Comparison of ENCODE assay signal across 1 cellular context in genomic region chr12:1593232-1594044, GRCh38.
TF ChIP-seq lines count a peak whose summit lies in the region.

No MANE protein-coding gene starts in this region.

TF ChIP-seq in HepG2, 621 proteins besides CTCF, POLR2A, EP300 and RAD21 (continued from another document and continues in another):
- TF ChIP-seq, protein P1, sequence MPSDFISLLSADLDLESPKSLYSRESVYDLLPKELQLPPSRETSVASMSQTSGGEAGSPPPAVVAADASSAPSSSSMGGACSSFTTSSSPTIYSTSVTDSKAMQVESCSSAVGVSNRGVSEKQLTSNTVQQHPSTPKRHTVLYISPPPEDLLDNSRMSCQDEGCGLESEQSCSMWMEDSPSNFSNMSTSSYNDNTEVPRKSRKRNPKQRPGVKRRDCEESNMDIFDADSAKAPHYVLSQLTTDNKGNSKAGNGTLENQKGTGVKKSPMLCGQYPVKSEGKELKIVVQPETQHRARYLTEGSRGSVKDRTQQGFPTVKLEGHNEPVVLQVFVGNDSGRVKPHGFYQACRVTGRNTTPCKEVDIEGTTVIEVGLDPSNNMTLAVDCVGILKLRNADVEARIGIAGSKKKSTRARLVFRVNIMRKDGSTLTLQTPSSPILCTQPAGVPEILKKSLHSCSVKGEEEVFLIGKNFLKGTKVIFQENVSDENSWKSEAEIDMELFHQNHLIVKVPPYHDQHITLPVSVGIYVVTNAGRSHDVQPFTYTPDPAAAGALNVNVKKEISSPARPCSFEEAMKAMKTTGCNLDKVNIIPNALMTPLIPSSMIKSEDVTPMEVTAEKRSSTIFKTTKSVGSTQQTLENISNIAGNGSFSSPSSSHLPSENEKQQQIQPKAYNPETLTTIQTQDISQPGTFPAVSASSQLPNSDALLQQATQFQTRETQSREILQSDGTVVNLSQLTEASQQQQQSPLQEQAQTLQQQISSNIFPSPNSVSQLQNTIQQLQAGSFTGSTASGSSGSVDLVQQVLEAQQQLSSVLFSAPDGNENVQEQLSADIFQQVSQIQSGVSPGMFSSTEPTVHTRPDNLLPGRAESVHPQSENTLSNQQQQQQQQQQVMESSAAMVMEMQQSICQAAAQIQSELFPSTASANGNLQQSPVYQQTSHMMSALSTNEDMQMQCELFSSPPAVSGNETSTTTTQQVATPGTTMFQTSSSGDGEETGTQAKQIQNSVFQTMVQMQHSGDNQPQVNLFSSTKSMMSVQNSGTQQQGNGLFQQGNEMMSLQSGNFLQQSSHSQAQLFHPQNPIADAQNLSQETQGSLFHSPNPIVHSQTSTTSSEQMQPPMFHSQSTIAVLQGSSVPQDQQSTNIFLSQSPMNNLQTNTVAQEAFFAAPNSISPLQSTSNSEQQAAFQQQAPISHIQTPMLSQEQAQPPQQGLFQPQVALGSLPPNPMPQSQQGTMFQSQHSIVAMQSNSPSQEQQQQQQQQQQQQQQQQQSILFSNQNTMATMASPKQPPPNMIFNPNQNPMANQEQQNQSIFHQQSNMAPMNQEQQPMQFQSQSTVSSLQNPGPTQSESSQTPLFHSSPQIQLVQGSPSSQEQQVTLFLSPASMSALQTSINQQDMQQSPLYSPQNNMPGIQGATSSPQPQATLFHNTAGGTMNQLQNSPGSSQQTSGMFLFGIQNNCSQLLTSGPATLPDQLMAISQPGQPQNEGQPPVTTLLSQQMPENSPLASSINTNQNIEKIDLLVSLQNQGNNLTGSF (CRISPR knock-in tag; IDR thresholded peaks at IDR 0.05): no peak
- TF ChIP-seq DR1 (CRISPR knock-in tag; IDR thresholded peaks at IDR 0.05): peak; percentile 43; the same call in 1 of the 2 replicates
- peak; percentile 78 for TF ChIP-seq ZNF709 (CRISPR knock-in tag; IDR thresholded peaks at IDR 0.05)
- TF ChIP-seq HES4 (CRISPR knock-in tag; IDR thresholded peaks at IDR 0.05; ENCODE audit: borderline replicate concordance): peak; percentile 76; the same call in 1 of the 2 replicates
- TF ChIP-seq ZNF782 (CRISPR knock-in tag; IDR thresholded peaks at IDR 0.05; ENCODE audit: borderline replicate concordance): peak; percentile 54; the same call in 1 of the 2 replicates
- peak; percentile 51; the same call in 1 of the 2 replicates for TF ChIP-seq SIN3A (IDR thresholded peaks at IDR 0.05; ENCODE audit: borderline replicate concordance, low read depth, low read length)
- TF ChIP-seq DMAP1 (CRISPR knock-in tag; IDR thresholded peaks at IDR 0.05): peak; percentile 67; the same call in 1 of the 2 replicates
- TF ChIP-seq ZNF563 (CRISPR knock-in tag; IDR thresholded peaks at IDR 0.05): peak; percentile 85; the same call in 1 of the 2 replicates
- TF ChIP-seq, protein P2, sequence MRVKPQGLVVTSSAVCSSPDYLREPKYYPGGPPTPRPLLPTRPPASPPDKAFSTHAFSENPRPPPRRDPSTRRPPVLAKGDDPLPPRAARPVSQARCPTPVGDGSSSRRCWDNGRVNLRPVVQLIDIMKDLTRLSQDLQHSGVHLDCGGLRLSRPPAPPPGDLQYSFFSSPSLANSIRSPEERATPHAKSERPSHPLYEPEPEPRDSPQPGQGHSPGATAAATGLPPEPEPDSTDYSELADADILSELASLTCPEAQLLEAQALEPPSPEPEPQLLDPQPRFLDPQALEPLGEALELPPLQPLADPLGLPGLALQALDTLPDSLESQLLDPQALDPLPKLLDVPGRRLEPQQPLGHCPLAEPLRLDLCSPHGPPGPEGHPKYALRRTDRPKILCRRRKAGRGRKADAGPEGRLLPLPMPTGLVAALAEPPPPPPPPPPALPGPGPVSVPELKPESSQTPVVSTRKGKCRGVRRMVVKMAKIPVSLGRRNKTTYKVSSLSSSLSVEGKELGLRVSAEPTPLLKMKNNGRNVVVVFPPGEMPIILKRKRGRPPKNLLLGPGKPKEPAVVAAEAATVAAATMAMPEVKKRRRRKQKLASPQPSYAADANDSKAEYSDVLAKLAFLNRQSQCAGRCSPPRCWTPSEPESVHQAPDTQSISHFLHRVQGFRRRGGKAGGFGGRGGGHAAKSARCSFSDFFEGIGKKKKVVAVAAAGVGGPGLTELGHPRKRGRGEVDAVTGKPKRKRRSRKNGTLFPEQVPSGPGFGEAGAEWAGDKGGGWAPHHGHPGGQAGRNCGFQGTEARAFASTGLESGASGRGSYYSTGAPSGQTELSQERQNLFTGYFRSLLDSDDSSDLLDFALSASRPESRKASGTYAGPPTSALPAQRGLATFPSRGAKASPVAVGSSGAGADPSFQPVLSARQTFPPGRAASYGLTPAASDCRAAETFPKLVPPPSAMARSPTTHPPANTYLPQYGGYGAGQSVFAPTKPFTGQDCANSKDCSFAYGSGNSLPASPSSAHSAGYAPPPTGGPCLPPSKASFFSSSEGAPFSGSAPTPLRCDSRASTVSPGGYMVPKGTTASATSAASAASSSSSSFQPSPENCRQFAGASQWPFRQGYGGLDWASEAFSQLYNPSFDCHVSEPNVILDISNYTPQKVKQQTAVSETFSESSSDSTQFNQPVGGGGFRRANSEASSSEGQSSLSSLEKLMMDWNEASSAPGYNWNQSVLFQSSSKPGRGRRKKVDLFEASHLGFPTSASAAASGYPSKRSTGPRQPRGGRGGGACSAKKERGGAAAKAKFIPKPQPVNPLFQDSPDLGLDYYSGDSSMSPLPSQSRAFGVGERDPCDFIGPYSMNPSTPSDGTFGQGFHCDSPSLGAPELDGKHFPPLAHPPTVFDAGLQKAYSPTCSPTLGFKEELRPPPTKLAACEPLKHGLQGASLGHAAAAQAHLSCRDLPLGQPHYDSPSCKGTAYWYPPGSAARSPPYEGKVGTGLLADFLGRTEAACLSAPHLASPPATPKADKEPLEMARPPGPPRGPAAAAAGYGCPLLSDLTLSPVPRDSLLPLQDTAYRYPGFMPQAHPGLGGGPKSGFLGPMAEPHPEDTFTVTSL (CRISPR knock-in tag; IDR thresholded peaks at IDR 0.05; ENCODE audit: borderline replicate concordance): no peak
- TF ChIP-seq SNAI1 (CRISPR knock-in tag; IDR thresholded peaks at IDR 0.05; ENCODE audit: borderline replicate concordance): 0 out of 2 replicates have a peak, but pooled peaks have one; percentile 55
- TF ChIP-seq UBTF (CRISPR knock-in tag; IDR thresholded peaks at IDR 0.05): peak; percentile 90
- TF ChIP-seq, protein P3, sequence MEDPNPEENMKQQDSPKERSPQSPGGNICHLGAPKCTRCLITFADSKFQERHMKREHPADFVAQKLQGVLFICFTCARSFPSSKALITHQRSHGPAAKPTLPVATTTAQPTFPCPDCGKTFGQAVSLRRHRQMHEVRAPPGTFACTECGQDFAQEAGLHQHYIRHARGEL (CRISPR knock-in tag; IDR thresholded peaks at IDR 0.05): peak; percentile 81; the same call in 1 of the 2 replicates
- TF ChIP-seq TBP (CRISPR knock-in tag; IDR thresholded peaks at IDR 0.05): no peak
- TF ChIP-seq, protein P4, sequence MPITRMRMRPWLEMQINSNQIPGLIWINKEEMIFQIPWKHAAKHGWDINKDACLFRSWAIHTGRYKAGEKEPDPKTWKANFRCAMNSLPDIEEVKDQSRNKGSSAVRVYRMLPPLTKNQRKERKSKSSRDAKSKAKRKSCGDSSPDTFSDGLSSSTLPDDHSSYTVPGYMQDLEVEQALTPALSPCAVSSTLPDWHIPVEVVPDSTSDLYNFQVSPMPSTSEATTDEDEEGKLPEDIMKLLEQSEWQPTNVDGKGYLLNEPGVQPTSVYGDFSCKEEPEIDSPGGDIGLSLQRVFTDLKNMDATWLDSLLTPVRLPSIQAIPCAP (CRISPR knock-in tag; IDR thresholded peaks at IDR 0.05; ENCODE audit: low read depth): no peak
- TF ChIP-seq ZNF772 (CRISPR knock-in tag; IDR thresholded peaks at IDR 0.05): peak; percentile 56; the same call in 1 of the 2 replicates
- peak; percentile 60; the same call in 1 of the 2 replicates for TF ChIP-seq ZNF564 (CRISPR knock-in tag; IDR thresholded peaks at IDR 0.05)
- TF ChIP-seq MTF2 (CRISPR knock-in tag; IDR thresholded peaks at IDR 0.05; ENCODE audit: borderline replicate concordance): 0 out of 2 replicates have a peak, but pooled peaks have one; percentile 21
- TF ChIP-seq ZNF367 (CRISPR knock-in tag; IDR thresholded peaks at IDR 0.05; ENCODE audit: borderline replicate concordance): no peak
- no peak for TF ChIP-seq MLX (CRISPR knock-in tag; IDR thresholded peaks at IDR 0.05)
- TF ChIP-seq NCOR1 (IDR thresholded peaks at IDR 0.05; ENCODE audit: borderline replicate concordance, low read length): no peak
- TF ChIP-seq ZKSCAN5 (CRISPR knock-in tag; IDR thresholded peaks at IDR 0.05): no peak
- no peak for TF ChIP-seq ZNF24 (IDR thresholded peaks at IDR 0.05)
- peak; percentile 73; the same call in 1 of the 2 replicates for TF ChIP-seq TMF1 (CRISPR knock-in tag; IDR thresholded peaks at IDR 0.05; ENCODE audit: low read depth)
- 0 out of 2 replicates have a peak, but pooled peaks have one; percentile 28 for TF ChIP-seq ZFP36L1 (CRISPR knock-in tag; IDR thresholded peaks at IDR 0.05)
- TF ChIP-seq, protein P5, sequence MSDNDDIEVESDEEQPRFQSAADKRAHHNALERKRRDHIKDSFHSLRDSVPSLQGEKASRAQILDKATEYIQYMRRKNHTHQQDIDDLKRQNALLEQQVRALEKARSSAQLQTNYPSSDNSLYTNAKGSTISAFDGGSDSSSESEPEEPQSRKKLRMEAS (IDR thresholded peaks at IDR 0.05): peak; percentile 72
- 0 out of 2 replicates have a peak, but pooled peaks have one; percentile 72 for TF ChIP-seq ZNF619 (CRISPR knock-in tag; IDR thresholded peaks at IDR 0.05)
- peak; percentile 70; the same call in 1 of the 2 replicates for TF ChIP-seq RNF2 (conservative IDR thresholded peaks at IDR 0.05; ENCODE audit: low read depth)
- TF ChIP-seq ZEB1 (IDR thresholded peaks at IDR 0.05; ENCODE audit: insufficient replicate concordance, low read depth): peak; percentile 78
- TF ChIP-seq, protein P6, sequence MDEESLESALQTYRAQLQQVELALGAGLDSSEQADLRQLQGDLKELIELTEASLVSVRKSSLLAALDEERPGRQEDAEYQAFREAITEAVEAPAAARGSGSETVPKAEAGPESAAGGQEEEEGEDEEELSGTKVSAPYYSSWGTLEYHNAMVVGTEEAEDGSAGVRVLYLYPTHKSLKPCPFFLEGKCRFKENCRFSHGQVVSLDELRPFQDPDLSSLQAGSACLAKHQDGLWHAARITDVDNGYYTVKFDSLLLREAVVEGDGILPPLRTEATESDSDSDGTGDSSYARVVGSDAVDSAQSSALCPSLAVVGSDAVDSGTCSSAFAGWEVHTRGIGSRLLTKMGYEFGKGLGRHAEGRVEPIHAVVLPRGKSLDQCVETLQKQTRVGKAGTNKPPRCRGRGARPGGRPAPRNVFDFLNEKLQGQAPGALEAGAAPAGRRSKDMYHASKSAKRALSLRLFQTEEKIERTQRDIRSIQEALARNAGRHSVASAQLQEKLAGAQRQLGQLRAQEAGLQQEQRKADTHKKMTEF (CRISPR knock-in tag; IDR thresholded peaks at IDR 0.05): peak; percentile 34; the same call in 1 of the 2 replicates
- peak; percentile 55 for TF ChIP-seq CHCHD3 (CRISPR knock-in tag; IDR thresholded peaks at IDR 0.05)
- TF ChIP-seq TIGD3 (CRISPR knock-in tag; IDR thresholded peaks at IDR 0.05; ENCODE audit: borderline replicate concordance): 0 out of 2 replicates have a peak, but pooled peaks have one; percentile 44
- no peak for TF ChIP-seq ZSCAN20 (CRISPR knock-in tag; IDR thresholded peaks at IDR 0.05; ENCODE audit: borderline replicate concordance)
- peak; percentile 57 for TF ChIP-seq ZNF883 (CRISPR knock-in tag; IDR thresholded peaks at IDR 0.05; ENCODE audit: not compliant biosample characterization)
- TF ChIP-seq ZFY (CRISPR knock-in tag; IDR thresholded peaks at IDR 0.05): peak; percentile 38; the same call in 1 of the 2 replicates
- TF ChIP-seq ZNF362 (CRISPR knock-in tag; IDR thresholded peaks at IDR 0.05; ENCODE audit: borderline replicate concordance): peak; percentile 20; the same call in 1 of the 2 replicates
- peak; percentile 37; the same call in 1 of the 2 replicates for TF ChIP-seq DNMT1 (CRISPR knock-in tag; IDR thresholded peaks at IDR 0.05)
